20 cellular contexts compared by ENCODE assay signal in genomic region chr7:157514306-157514705, GRCh38.
DNase-seq lines count a peak whose midpoint lies in the region; ATAC-seq and TF ChIP-seq lines count a peak whose summit lies in the region.
"Had no signal": no experiment of that assay in that cellular context is flagged by ENCODE, and none has a peak within 500 bp of the region (broad histone marks: within the 10 kb centered on the region; RNA-seq: fewer than 3 reads in every experiment).

No MANE protein-coding gene starts in this region.

- no peak for TF ChIP-seq CTCF in Peyer's patch (IDR thresholded peaks at IDR 0.05)

- no peaks in the 10 kb centered on the region for H3K27me3 ChIP-seq in Peyer's patch
- H3K27me3 ChIP-seq: MG63 had no signal

- H3K9me3 Mint-ChIP-seq in stimulated activated memory B cell treated with anti-CD40 and anti-IgM and Interleukin-4, amounts not matched to agents 10 μg/mL and 1 μg/mL and 100 μg/mL, for 72 hours, result peaks cover 3% of the 10 kb centered on the region

- peak; percentile 47 for DNase-seq in activated CD8-positive, alpha-beta memory T cell treated with anti-CD3 and anti-CD28 coated beads for 24 hours
- DNase-seq in activated CD8-positive, alpha-beta memory T cell treated with anti-CD3 and anti-CD28 coated beads, Interleukin-2, amount 50 U/mL, for 4 hours, result no peak
- DNase-seq in Peyer's patch, result peak in 2 of 3 donors; percentile 34 to 39
- DNase-seq in islet precursor cell, result peak; percentile 29
- no peak for DNase-seq in UCSD-AML1 (lab: John Stamatoyannopoulos, UW; ENCODE audit: unreplicated experiment)
- DNase-seq: 8988T, Calu3, MG63, NCI-H1092, NCI-H1436 treated with DMSO at 0.1 percent for 48 hours, NCI-H2081, NCI-H2171 treated with DMSO at 0.1 percent for 48 hours, NCI-H524 treated with DMSO at 0.1 percent for 48 hours, NCI-H82, OCI-M1 had no signal

- H3K4me1 ChIP-seq in Peyer's patch, result no peaks in the 10 kb centered on the region

- no peak overlapping the region for H3K4me3 Mint-ChIP-seq in stimulated activated memory B cell treated with anti-CD40 and anti-IgM and Interleukin-4, amounts not matched to agents 10 μg/mL and 1 μg/mL and 100 μg/mL, for 72 hours

- no peak overlapping the region for H3K27ac Mint-ChIP-seq in stimulated activated memory B cell treated with anti-CD40 and anti-IgM and Interleukin-4, amounts not matched to agents 10 μg/mL and 1 μg/mL and 100 μg/mL, for 72 hours

- TF ChIP-seq POLR2A in Peyer's patch (IDR thresholded peaks at IDR 0.05), result no peak

- ATAC-seq in stimulated activated memory B cell treated with anti-CD40 and anti-IgM and Interleukin-4, amounts not matched to agents 10 μg/mL and 1 μg/mL and 100 μg/mL, for 72 hours, result peak; percentile 27
- no peak for ATAC-seq in HG03378 (IDR thresholded peaks at IDR 0.05; ENCODE audit: unreplicated experiment)
- ATAC-seq in GM21360 (IDR thresholded peaks at IDR 0.05; ENCODE audit: unreplicated experiment), result no peak

- H3K4me1 Mint-ChIP-seq in stimulated activated memory B cell treated with anti-CD40 and anti-IgM and Interleukin-4, amounts not matched to agents 10 μg/mL and 1 μg/mL and 100 μg/mL, for 72 hours, result no peaks in the 10 kb centered on the region
- H3K4me1 Mint-ChIP-seq: CD8-positive, alpha-beta memory T cell had no signal

- H3K27me3 Mint-ChIP-seq in stimulated activated memory B cell treated with anti-CD40 and anti-IgM and Interleukin-4, amounts not matched to agents 10 μg/mL and 1 μg/mL and 100 μg/mL, for 72 hours, result peaks cover 38% of the 10 kb centered on the region

- H3K4me3 ChIP-seq in Peyer's patch, result no peak overlapping the region
- H3K4me3 ChIP-seq: BLaER1 treated with 17β-estradiol and CSF1 and Interleukin-3, amounts not matched to agents 10 nM and 100 nM; MG63 had no signal

- H3K27ac ChIP-seq in Peyer's patch, result no peak overlapping the region
- H3K27ac ChIP-seq: BLaER1 treated with 17β-estradiol and CSF1 and Interleukin-3, amounts not matched to agents 10 nM and 100 nM had no signal

- no peaks in the 10 kb centered on the region for H3K9me3 ChIP-seq in Peyer's patch
- H3K9me3 ChIP-seq: BLaER1 treated with 17β-estradiol and CSF1 and Interleukin-3, amounts not matched to agents 10 nM and 100 nM; MG63 had no signal

- H3K36me3 Mint-ChIP-seq in stimulated activated memory B cell treated with anti-CD40 and anti-IgM and Interleukin-4, amounts not matched to agents 10 μg/mL and 1 μg/mL and 100 μg/mL, for 72 hours, result no peaks in the 10 kb centered on the region
- H3K36me3 Mint-ChIP-seq: CD8-positive, alpha-beta memory T cell had no signal

- no peaks in the 10 kb centered on the region for H3K36me3 ChIP-seq in Peyer's patch
- H3K36me3 ChIP-seq: BLaER1 treated with 17β-estradiol and CSF1 and Interleukin-3, amounts not matched to agents 10 nM and 100 nM; MG63 had no signal

Comparison
In these comparisons a context has a peak if more than half of its experiments do, and no peak if none do; other contexts are left out.
1. DNase-seq: peak in activated CD8-positive, alpha-beta memory T cell treated with anti-CD3 and anti-CD28 coated beads for 24 hours (single experiment), Peyer's patch (2 of 3) and islet precursor cell (single experiment); none in activated CD8-positive, alpha-beta memory T cell treated with anti-CD3 and anti-CD28 coated beads, Interleukin-2, amount 50 U/mL, for 4 hours (single experiment) and UCSD-AML1 (single experiment).